In genomic region chr12:2004113-2004929, GRCh38 we compare ENCODE assay signal across 1 cellular context.
TF ChIP-seq lines count a peak whose summit lies in the region.

Gene DCP1B, minus strand, starts transcription at chr12:2004457. Its CDS starts 26 bp downstream, at chr12:2004431.

TF ChIP-seq in HepG2, 621 proteins besides CTCF, POLR2A, EP300 and RAD21 (continued from another document and continues in another):
- TF ChIP-seq HIC2 (CRISPR knock-in tag; IDR thresholded peaks at IDR 0.05; ENCODE audit: low read depth) (no peak; the same call in 1 of the 2 replicates), MXD3 (CRISPR knock-in tag; IDR thresholded peaks at IDR 0.05) (peak; percentile 28; the same call in 1 of the 2 replicates), MLX (CRISPR knock-in tag; IDR thresholded peaks at IDR 0.05) (0 out of 2 replicates have a peak, but pooled peaks have one; percentile 33), PHF20 (CRISPR knock-in tag; IDR thresholded peaks at IDR 0.05) (peak; percentile 80), IKZF5 (CRISPR knock-in tag; IDR thresholded peaks at IDR 0.05) (peak; percentile 77; the same call in 1 of the 2 replicates), THAP8 (CRISPR knock-in tag; IDR thresholded peaks at IDR 0.05; ENCODE audit: borderline replicate concordance) (peak; percentile 92; the same call in 1 of the 2 replicates), NAIF1 (CRISPR knock-in tag; IDR thresholded peaks at IDR 0.05; ENCODE audit: borderline replicate concordance) (no peak), ARNT (IDR thresholded peaks at IDR 0.05) (no peak), ZNF574 (CRISPR knock-in tag; IDR thresholded peaks at IDR 0.05) (peak; percentile 87), ZSCAN31 (CRISPR knock-in tag; IDR thresholded peaks at IDR 0.05; ENCODE audit: low read depth) (peak; percentile 73; the same call in 1 of the 2 replicates), LRRFIP1 (CRISPR knock-in tag; conservative IDR thresholded peaks at IDR 0.05) (no peak), ZNF33B (CRISPR knock-in tag; IDR thresholded peaks at IDR 0.05) (peak; percentile 69), KLF11 (CRISPR knock-in tag; IDR thresholded peaks at IDR 0.05) (peak; percentile 75; the same call in 1 of the 2 replicates), ZNF615 (CRISPR knock-in tag; IDR thresholded peaks at IDR 0.05; ENCODE audit: borderline replicate concordance) (no peak), ZFP90 (CRISPR knock-in tag; IDR thresholded peaks at IDR 0.05; ENCODE audit: borderline replicate concordance) (peak; percentile 63; the same call in 1 of the 2 replicates), CREB1 (IDR thresholded peaks at IDR 0.05) (peak; percentile 50), CREB1 (CRISPR knock-in tag; IDR thresholded peaks at IDR 0.05) (peak; percentile 61; the same call in 1 of the 2 replicates), KAT7 (CRISPR knock-in tag; IDR thresholded peaks at IDR 0.05; ENCODE audit: borderline replicate concordance) (peak; percentile 92), ZBTB49 (CRISPR knock-in tag; IDR thresholded peaks at IDR 0.05; ENCODE audit: borderline replicate concordance) (no peak), ZBED4 (CRISPR knock-in tag; IDR thresholded peaks at IDR 0.05; ENCODE audit: borderline replicate concordance) (0 out of 2 replicates have a peak, but pooled peaks have one; percentile 45), STAT5B (CRISPR knock-in tag; IDR thresholded peaks at IDR 0.05) (no peak), KLF13 (CRISPR knock-in tag; IDR thresholded peaks at IDR 0.05) (peak; percentile 95), ZNF503 (CRISPR knock-in tag; IDR thresholded peaks at IDR 0.05) (no peak), MTA1 (CRISPR knock-in tag; IDR thresholded peaks at IDR 0.05; ENCODE audit: borderline replicate concordance) (peak; percentile 97), ETV5 (CRISPR knock-in tag; IDR thresholded peaks at IDR 0.05; ENCODE audit: borderline replicate concordance) (peak; percentile 84), E2F5 (CRISPR knock-in tag; conservative IDR thresholded peaks at IDR 0.05) (no peak), ZNF225 (CRISPR knock-in tag; IDR thresholded peaks at IDR 0.05) (peak; percentile 98)
